In the genomic region with DNA sequence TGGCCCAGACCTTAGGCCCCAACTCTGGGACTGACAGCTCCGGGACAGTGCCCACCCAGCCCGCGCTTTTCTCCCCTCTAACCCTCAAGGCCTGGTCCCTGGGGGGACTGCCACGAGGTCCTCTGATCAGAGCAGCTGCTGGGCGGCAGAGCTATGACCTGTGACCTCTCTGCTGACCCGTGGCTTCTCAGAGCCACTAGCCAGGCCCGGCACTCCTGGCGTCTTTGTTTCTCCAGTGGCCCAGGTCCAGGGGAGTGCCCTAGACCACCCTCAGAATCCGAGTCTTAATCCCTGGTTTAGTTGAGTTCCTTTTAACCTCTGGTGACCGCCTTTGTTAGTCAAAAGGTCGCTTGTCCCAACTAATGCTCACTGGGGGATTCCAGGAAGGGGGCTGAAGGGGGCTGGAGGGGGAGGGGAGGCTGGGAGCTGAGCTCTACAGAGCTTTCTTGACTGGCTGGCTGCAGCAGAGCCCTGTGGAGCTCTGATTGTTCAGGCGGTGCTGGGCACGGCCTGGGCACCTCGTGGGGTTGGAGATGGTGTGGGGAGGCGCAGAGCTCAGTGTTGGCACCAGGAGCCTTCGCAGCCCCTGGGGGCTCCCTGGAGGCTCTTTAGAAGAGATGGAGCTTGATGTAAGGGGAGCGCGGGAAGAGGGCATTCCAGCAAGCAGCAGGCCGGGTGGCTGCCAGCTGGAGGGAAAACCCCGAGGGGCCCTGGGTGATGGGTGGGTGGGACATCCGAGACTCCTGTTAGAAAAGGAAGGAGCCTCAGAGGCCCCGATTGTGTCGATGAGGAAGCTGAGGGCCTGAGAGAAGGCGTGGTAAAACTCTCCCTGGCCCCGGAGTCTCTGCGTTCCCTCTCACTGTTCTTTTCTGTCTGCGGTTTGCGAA, we compare ENCODE assay signal across 9 cellular contexts. TPM values are rescaled to one million over a fixed set of nuclear protein-coding genes. Genes with fewer than 3 reads are reported as not detected.
DNase-seq lines count a peak whose midpoint lies in the region; ATAC-seq and TF ChIP-seq lines count a peak whose summit lies in the region.
"Had no signal": no experiment of that assay in that cellular context is flagged by ENCODE, and none has a peak within 500 bp of the region (broad histone marks: within the 10 kb centered on the region; RNA-seq: fewer than 3 reads in every experiment).

No MANE protein-coding gene starts in this region.

- H3K27me3 Mint-ChIP-seq in Calu3 (ENCODE audit: unreplicated experiment), result peaks cover 9% of the 10 kb centered on the region

- H3K4me1 Mint-ChIP-seq in Calu3 (ENCODE audit: low read depth, unreplicated experiment), result no peaks in the 10 kb centered on the region

- peak overlapping the region; percentile 83 for H3K4me2 ChIP-seq in PC-3 (ENCODE audit: low read length)
- peak overlapping the region; percentile 54 for H3K4me2 ChIP-seq in osteoblast (ENCODE audit: insufficient read depth, low read length)

- H3K4me3 Mint-ChIP-seq in Calu3 (ENCODE audit: low read depth, unreplicated experiment), result peak overlapping the region; percentile 46
- H3K4me3 Mint-ChIP-seq: activated CD4-positive, alpha-beta memory T cell treated with anti-CD3 and anti-CD28 coated beads for 36 hours had no signal

- no peaks in the 10 kb centered on the region for H3F3A ChIP-seq in PC-3 (ENCODE audit: low read length, unreplicated experiment)

- no peaks in the 10 kb centered on the region for H3K36me3 Mint-ChIP-seq in Calu3 (ENCODE audit: insufficient read depth, unreplicated experiment)
- H3K36me3 Mint-ChIP-seq: activated CD4-positive, alpha-beta memory T cell treated with anti-CD3 and anti-CD28 coated beads for 36 hours had no signal

- no peaks in the 10 kb centered on the region for H3K9me2 ChIP-seq in PC-3 (replicated peaks; ENCODE audit: low read length)

- no peaks in the 10 kb centered on the region for H3K79me2 ChIP-seq in PC-3 (ENCODE audit: low read length)
- H3K79me2 ChIP-seq in osteoblast (ENCODE audit: insufficient read depth, low read length), result peaks cover 31% of the 10 kb centered on the region

- TF ChIP-seq CTCF in Calu3 (IDR thresholded peaks at IDR 0.05; ENCODE audit: unreplicated experiment) (no peak), PC-3 (conservative IDR thresholded peaks at IDR 0.05; ENCODE audit: low read depth, low read length) (no peak), osteoblast (IDR thresholded peaks at IDR 0.05; ENCODE audit: extremely low read depth, low read depth, low read length) (no peak)

- no peaks in the 10 kb centered on the region for H3K9me3 Mint-ChIP-seq in Calu3 (ENCODE audit: low read depth, unreplicated experiment)
- H3K9me3 Mint-ChIP-seq: activated CD4-positive, alpha-beta memory T cell treated with anti-CD3 and anti-CD28 coated beads for 36 hours had no signal

- CTCF ChIA-PET in Calu3 (lab: Charles Lee) (no interaction called here), PC-3 (lab: Charles Lee) (no interaction called here)

- H3K9me3 ChIP-seq in PC-3 (ENCODE audit: low read length) (no peaks in the 10 kb centered on the region), osteoblast (ENCODE audit: low read depth, low read length) (no peaks in the 10 kb centered on the region)

- H3K9ac ChIP-seq in PC-3 (ENCODE audit: low read length), result no peak overlapping the region

- H3K36me3 ChIP-seq in PC-3 (ENCODE audit: low read depth, low read length) (no peaks in the 10 kb centered on the region), osteoblast (ENCODE audit: insufficient read depth, low read length) (no peaks in the 10 kb centered on the region)

- H3K27ac ChIP-seq in PC-3 (ENCODE audit: low read length), result no peak overlapping the region
- H3K27ac ChIP-seq in osteoblast (ENCODE audit: low read depth, low read length), result peak overlapping the region; percentile 56

- H3K27ac Mint-ChIP-seq in Calu3 (ENCODE audit: unreplicated experiment), result no peak overlapping the region
- H3K27ac Mint-ChIP-seq: activated CD4-positive, alpha-beta memory T cell treated with anti-CD3 and anti-CD28 coated beads for 36 hours had no signal

- H3K4me1 ChIP-seq in PC-3 (ENCODE audit: insufficient read depth, low read length) (no peaks in the 10 kb centered on the region; the same call in 1 of the 2 replicates), osteoblast (ENCODE audit: insufficient read depth, low read length) (peaks cover 8% of the 10 kb centered on the region)

- H4K20me1 ChIP-seq in PC-3 (ENCODE audit: low read length) (no peaks in the 10 kb centered on the region), osteoblast (ENCODE audit: insufficient read depth, low read length) (no peaks in the 10 kb centered on the region)

- ATAC-seq in PC-3 (no peak), esophagus mucosa (peak; percentile 33), HG02642 (IDR thresholded peaks at IDR 0.05; ENCODE audit: poor library complexity, unreplicated experiment) (no peak), HG03521 (IDR thresholded peaks at IDR 0.05; ENCODE audit: unreplicated experiment) (no peak), GM18511 (IDR thresholded peaks at IDR 0.05; ENCODE audit: unreplicated experiment) (no peak)

- H2AFZ ChIP-seq in PC-3 (ENCODE audit: low read length), result no peak overlapping the region
- peak overlapping the region; percentile 83 for H2AFZ ChIP-seq in osteoblast (ENCODE audit: low read length)

- no peak for DNase-seq in Calu3
- DNase-seq in PC-3, result no peak
- DNase-seq in osteoblast (ENCODE audit: insufficient read length, low spot score, missing footprints), result peak; percentile 43
- DNase-seq in NCI-H2081 (lab: John Stamatoyannopoulos, UW), result no peak
- DNase-seq: activated CD4-positive, alpha-beta memory T cell treated with anti-CD3 and anti-CD28 coated beads for 36 hours had no signal

- H3K27me3 ChIP-seq in PC-3 (ENCODE audit: low read length), result no peaks in the 10 kb centered on the region
- no peaks in the 10 kb centered on the region for H3K27me3 ChIP-seq in osteoblast (ENCODE audit: insufficient read depth, low read length)

- peak overlapping the region; percentile 74 for H3K4me3 ChIP-seq in PC-3 (ENCODE audit: low read length)
- H3K4me3 ChIP-seq in osteoblast (ENCODE audit: insufficient read depth, low read length), result peak overlapping the region; percentile 72

- no TSS peak for BruUV-seq in Calu3 (replicated peaks; lab: Mats Ljungman, UMichigan)
- BruUV-seq in PC-3 (replicated peaks; lab: Mats Ljungman, UMichigan), result no TSS peak

- intact Hi-C loops in Calu3 (cut with micrococcal nuclease; ENCODE audit: unreplicated experiment) (no loop called here), PC-3 (cut with micrococcal nuclease) (loop anchor here (1.0 kb wide), 1 partner anchor 45 kb away; no protein-coding TSS in a partner anchor)

- POLR2A ChIA-PET in PC-3 (lab: Charles Lee; ENCODE audit: unreplicated experiment), result no interaction called here

RNA-seq across cellular contexts. Expression of a gene that starts 1.4 kb away (rescaled TPM):
- total RNA-seq in Calu3 (2022) (28.4 and 28.6 TPM in 2 replicates), PC-3 (2014; rRNA removed) (13.4 and 17.4 TPM in 2 replicates), esophagus mucosa (39.5 TPM), osteoblast (88.3 and 122 TPM in 2 replicates)
- total RNA-seq: activated CD4-positive, alpha-beta memory T cell treated with anti-CD3 and anti-CD28 coated beads for 36 hours had no signal
